9 cellular contexts compared by ENCODE assay signal in genomic region chr1:160795951-160796383, GRCh38. TPM values are rescaled to one million over a fixed set of nuclear protein-coding genes. Genes with fewer than 3 reads are reported as not detected.
DNase-seq lines count a peak whose midpoint lies in the region; ATAC-seq and TF ChIP-seq lines count a peak whose summit lies in the region.
"Had no signal": no experiment of that assay in that cellular context is flagged by ENCODE, and none has a peak within 500 bp of the region (broad histone marks: within the 10 kb centered on the region; RNA-seq: fewer than 3 reads in every experiment).

Gene LY9, plus strand, starts transcription at chr1:160796174. Its CDS starts 14 bp downstream, at chr1:160796188.

- CTCF ChIA-PET in activated B cell treated with CpG ODN at 0.5 μM for 24 hours (lab: Charles Lee): interaction anchor here (1.2 to 5.7 kb wide), 4 partner anchors 16 to 63 kb away, joined by 3 to 46 read pairs (median 8); no protein-coding TSS in a partner anchor
- CTCF ChIA-PET in PC-3 (lab: Charles Lee): no interaction called here

- H3K4me3 ChIP-seq in esophagus (ENCODE audit: low read depth in 1 of 2, low read length in 2 of 2): peak within 1 kb of the TSS in 1 of 2 donors; percentile 0
- H3K4me3 ChIP-seq in PC-3 (ENCODE audit: low read length): no peak within 1 kb of the TSS

- no peak within 1 kb of the TSS for H3K9ac ChIP-seq in PC-3 (ENCODE audit: low read length)

- no peaks in the 10 kb centered on the region for H3K4me1 ChIP-seq in esophagus (ENCODE audit: control insufficient read depth in 2 of 2, insufficient read depth in 2 of 2, low read length in 1 of 2)
- peaks cover 2% of the 10 kb centered on the region for H3K4me1 ChIP-seq in PC-3 (ENCODE audit: insufficient read depth, low read length)

- peaks cover 42% of the 10 kb centered on the region for H3K36me3 Mint-ChIP-seq in activated B cell treated with CpG ODN at 0.5 μM for 24 hours (ENCODE audit: low read depth)

- H2AFZ ChIP-seq in PC-3 (ENCODE audit: low read length): no peak within 1 kb of the TSS

- H3K9me3 ChIP-seq in esophagus (ENCODE audit: control insufficient read depth in 2 of 2, insufficient read depth in 1 of 2, low read depth in 1 of 2, low read length in 1 of 2) (no peaks in the 10 kb centered on the region), PC-3 (ENCODE audit: low read length) (no peaks in the 10 kb centered on the region)

- no peaks in the 10 kb centered on the region for H3F3A ChIP-seq in PC-3 (ENCODE audit: low read length, unreplicated experiment)

- H3K27ac ChIP-seq in esophagus (ENCODE audit: low read depth in 2 of 2, low read length in 1 of 2): peak within 1 kb of the TSS; percentile 26 to 31
- H3K27ac ChIP-seq in PC-3 (ENCODE audit: low read length): no peak within 1 kb of the TSS

- H3K9me2 ChIP-seq in PC-3 (replicated peaks; ENCODE audit: low read length): no peaks in the 10 kb centered on the region

- DNase-seq in activated B cell treated with CpG ODN at 0.5 μM for 24 hours (peak; percentile 46), NCI-H524 (lab: John Stamatoyannopoulos, UW) (no peak), PC-3 (no peak), globus pallidus (ENCODE audit: low spot score) (no peak)
- peak; percentile 41 for DNase-seq in stimulated activated CD8-positive, alpha-beta memory T cell treated with anti-CD3 and anti-CD28 coated beads, Interleukin-7, amount 100 ng/mL, for 24 hours (ENCODE audit: low read depth)

- no peak within 1 kb of the TSS for H3K4me2 ChIP-seq in PC-3 (ENCODE audit: low read length)

- peak within 1 kb of the TSS; percentile 99 for H3K27ac Mint-ChIP-seq in activated B cell treated with CpG ODN at 0.5 μM for 24 hours

- ATAC-seq in GM18909 (IDR thresholded peaks at IDR 0.05; ENCODE audit: poor library complexity, unreplicated experiment) (peak; percentile 85), HG03039 (IDR thresholded peaks at IDR 0.05; ENCODE audit: unreplicated experiment) (peak; percentile 65), activated B cell treated with CpG ODN at 0.5 μM for 24 hours (ENCODE audit: low read depth) (peak; percentile 87), PC-3 (no peak)

- POLR2A ChIA-PET in activated B cell treated with CpG ODN at 0.5 μM for 24 hours (lab: Charles Lee): interaction anchor here (0.5 to 6.1 kb wide), 22 partner anchors 9 to 592 kb away, joined by 3 to 52 read pairs (median 5); partner anchors contain the start of genes CD48 and SLAMF7
- POLR2A ChIA-PET in PC-3 (lab: Charles Lee; ENCODE audit: unreplicated experiment): no interaction called here

- no peaks in the 10 kb centered on the region for H4K20me1 ChIP-seq in PC-3 (ENCODE audit: low read length)

- BruUV-seq in PC-3 (replicated peaks; lab: Mats Ljungman, UMichigan): no TSS peak

- WGBS in esophagus, 2 donors: 81 to 83% methylated on average over 4 of the region's 4 CpGs

- peaks cover 81% of the 10 kb centered on the region for H3K4me1 Mint-ChIP-seq in activated B cell treated with CpG ODN at 0.5 μM for 24 hours

- no peaks in the 10 kb centered on the region for H3K79me2 ChIP-seq in PC-3 (ENCODE audit: low read length)

- no peaks in the 10 kb centered on the region for H3K9me3 Mint-ChIP-seq in activated B cell treated with CpG ODN at 0.5 μM for 24 hours

- no peaks in the 10 kb centered on the region for H3K27me3 Mint-ChIP-seq in activated B cell treated with CpG ODN at 0.5 μM for 24 hours

- intact Hi-C loops in activated B cell treated with CpG ODN at 0.5 μM for 24 hours (cut with micrococcal nuclease): loop anchor here (1.0 to 5.0 kb wide), 3 partner anchors 14 to 57 kb away; partner anchors contain the start of gene SLAMF7
- intact Hi-C loops in PC-3 (cut with micrococcal nuclease): no loop called here

- H3K27me3 ChIP-seq in esophagus (ENCODE audit: control insufficient read depth in 1 of 2, insufficient read depth in 2 of 2, low read length in 2 of 2) (no peaks in the 10 kb centered on the region), PC-3 (ENCODE audit: low read length) (no peaks in the 10 kb centered on the region)

- TF ChIP-seq CTCF in activated B cell treated with CpG ODN at 0.5 μM for 24 hours (IDR thresholded peaks at IDR 0.05): no peak
- no peak for TF ChIP-seq CTCF in PC-3 (conservative IDR thresholded peaks at IDR 0.05; ENCODE audit: low read depth, low read length)

- H3K36me3 ChIP-seq in esophagus (ENCODE audit: control insufficient read depth in 2 of 2, insufficient read depth in 2 of 2, low read length in 1 of 2): no peaks in the 10 kb centered on the region
- no peaks in the 10 kb centered on the region for H3K36me3 ChIP-seq in PC-3 (ENCODE audit: low read depth, low read length)

- H3K4me3 Mint-ChIP-seq in activated B cell treated with CpG ODN at 0.5 μM for 24 hours: peak within 1 kb of the TSS; percentile 95

RNA-seq across cellular contexts. Expression of gene LY9, which starts in this region (rescaled TPM):
- total RNA-seq in activated B cell treated with CpG ODN at 0.5 μM for 24 hours (63.6 and 71.6 TPM in 2 replicates), PC-3 (2014; rRNA removed) (not detected in 2 replicates)
- polyA plus RNA-seq in esophagus: under 1 TPM; 0.54 to 0.73 TPM
- total RNA-seq: LHCN-M2 had no signal

Comparison
In these comparisons a context has a peak if more than half of its experiments do, and no peak if none do; other contexts are left out.
1. RNA of gene LY9 (total RNA-seq): 63.6 to 71.6 TPM in activated B cell treated with CpG ODN at 0.5 μM for 24 hours; not detected in PC-3; every median in the first group is over 10 times any median in the second.
2. DNase-seq: peak in activated B cell treated with CpG ODN at 0.5 μM for 24 hours (single experiment) and stimulated activated CD8-positive, alpha-beta memory T cell treated with anti-CD3 and anti-CD28 coated beads, Interleukin-7, amount 100 ng/mL, for 24 hours (single experiment); none in NCI-H524 (0 of 2), PC-3 (single experiment) and globus pallidus (single experiment).